ENCODE assay signal across 8 cellular contexts in the genomic region with DNA sequence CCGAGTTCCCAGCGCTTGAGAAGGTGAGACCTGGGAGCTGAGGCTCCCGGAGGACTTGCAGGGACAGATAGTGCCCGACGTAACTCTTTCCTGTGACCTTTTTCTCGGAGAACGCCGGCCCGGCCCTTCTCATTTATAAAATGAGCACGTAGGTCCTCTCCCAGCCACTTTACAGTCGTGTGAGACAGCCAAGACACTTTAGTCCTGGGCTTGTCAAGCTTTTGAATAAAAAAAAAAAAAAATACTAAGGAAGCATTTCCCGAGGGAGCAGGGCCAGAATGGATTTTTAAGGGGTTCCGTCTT. TPM values are rescaled to one million over a fixed set of nuclear protein-coding genes. Genes with fewer than 3 reads are reported as not detected.
DNase-seq lines count a peak whose midpoint lies in the region; ATAC-seq and TF ChIP-seq lines count a peak whose summit lies in the region.

No MANE protein-coding gene starts in this region.

- H3K4me3 Mint-ChIP-seq in CD14-positive monocyte = peak overlapping the region; percentile 65 to 85
- peak overlapping the region; percentile 87 to 89 for H3K4me3 Mint-ChIP-seq in effector memory CD8-positive, alpha-beta T cell

- H3K36me3 ChIP-seq in neuron (ENCODE audit: insufficient read depth, low read length) = no peaks in the 10 kb centered on the region

- intact Hi-C loops in CD14-positive monocyte (cut with micrococcal nuclease) = loop anchor here (2.0 to 5.0 kb wide), 3 partner anchors 36 to 60 kb away; no protein-coding TSS in a partner anchor

- H3K4me3 ChIP-seq in NB4 (ENCODE audit: low read depth, low read length) (peak overlapping the region; percentile 58), neuron (ENCODE audit: low read length) (peak overlapping the region; percentile 56)

- H3K27me3 Mint-ChIP-seq in CD14-positive monocyte (ENCODE audit: low read depth in 3 of 3) = no peaks in the 10 kb centered on the region
- no peaks in the 10 kb centered on the region for H3K27me3 Mint-ChIP-seq in effector memory CD8-positive, alpha-beta T cell

- peak overlapping the region; percentile 27 for H2AFZ ChIP-seq in neuron (ENCODE audit: low read depth, low read length)

- H3K9me3 Mint-ChIP-seq in CD14-positive monocyte = no peaks in the 10 kb centered on the region
- H3K9me3 Mint-ChIP-seq in effector memory CD8-positive, alpha-beta T cell = no peaks in the 10 kb centered on the region

- DNase-seq in CD14-positive monocyte (ENCODE audit: low spot score) (no peak), NB4 (ENCODE audit: low read depth) (no peak), AML-193 (lab: John Stamatoyannopoulos, UW) (no peak), NCI-H2081 (lab: John Stamatoyannopoulos, UW) (no peak)
- no peak for DNase-seq in effector memory CD8-positive, alpha-beta T cell
- DNase-seq in stimulated activated CD4-positive, alpha-beta T cell treated with anti-CD3 and anti-CD28 coated beads, Interleukin-1b, Interleukin-23, amount 100 ng/mL, for 48 hours = no peak

- peaks cover 62% of the 10 kb centered on the region for H3K4me1 Mint-ChIP-seq in CD14-positive monocyte
- peaks cover 15 to 19% of the 10 kb centered on the region in 2 donors for H3K4me1 Mint-ChIP-seq in effector memory CD8-positive, alpha-beta T cell (ENCODE audit: low read depth in 2 of 2)

- ATAC-seq in effector memory CD8-positive, alpha-beta T cell (replicated peaks) = no peak
- ATAC-seq in GM21381 (IDR thresholded peaks at IDR 0.05; ENCODE audit: unreplicated experiment) = no peak

- H3K27ac Mint-ChIP-seq in CD14-positive monocyte = peak overlapping the region; percentile 83 to 94 (median 90)
- peak overlapping the region; percentile 95 to 97 for H3K27ac Mint-ChIP-seq in effector memory CD8-positive, alpha-beta T cell

- no peaks in the 10 kb centered on the region for H3K9me3 ChIP-seq in neuron (ENCODE audit: low read length)

- H3K27me3 ChIP-seq in neuron (ENCODE audit: insufficient read depth, low read length) = no peaks in the 10 kb centered on the region

- TF ChIP-seq CTCF in CD14-positive monocyte (IDR thresholded peaks at IDR 0.05) = no peak
- no peak for TF ChIP-seq CTCF in NB4 (IDR thresholded peaks at IDR 0.05; ENCODE audit: low read depth, low read length)

- H3K4me1 ChIP-seq in neuron (ENCODE audit: insufficient read depth, low read length) = peaks cover 16% of the 10 kb centered on the region

- TF ChIP-seq POLR2A in NB4 (IDR thresholded peaks at IDR 0.05; ENCODE audit: extremely low read depth, insufficient read length) = no peak

- H3K36me3 Mint-ChIP-seq in CD14-positive monocyte = peaks cover 3 to 7% of the 10 kb centered on the region in 2 donors
- peaks cover 25% of the 10 kb centered on the region for H3K36me3 Mint-ChIP-seq in effector memory CD8-positive, alpha-beta T cell (ENCODE audit: insufficient read depth)

RNA-seq across cellular contexts. Expression of a gene that starts 0.2 kb away (rescaled TPM):
- polyA plus RNA-seq in CD14-positive monocyte = under 1 TPM; 0.39 to 0.58 TPM

RNA-seq across cellular contexts. Expression of a gene that starts 0.7 kb away (rescaled TPM):
- polyA plus RNA-seq in CD14-positive monocyte = 1 to 10 TPM; 1.7 to 2.8 TPM
